In the genomic region with DNA sequence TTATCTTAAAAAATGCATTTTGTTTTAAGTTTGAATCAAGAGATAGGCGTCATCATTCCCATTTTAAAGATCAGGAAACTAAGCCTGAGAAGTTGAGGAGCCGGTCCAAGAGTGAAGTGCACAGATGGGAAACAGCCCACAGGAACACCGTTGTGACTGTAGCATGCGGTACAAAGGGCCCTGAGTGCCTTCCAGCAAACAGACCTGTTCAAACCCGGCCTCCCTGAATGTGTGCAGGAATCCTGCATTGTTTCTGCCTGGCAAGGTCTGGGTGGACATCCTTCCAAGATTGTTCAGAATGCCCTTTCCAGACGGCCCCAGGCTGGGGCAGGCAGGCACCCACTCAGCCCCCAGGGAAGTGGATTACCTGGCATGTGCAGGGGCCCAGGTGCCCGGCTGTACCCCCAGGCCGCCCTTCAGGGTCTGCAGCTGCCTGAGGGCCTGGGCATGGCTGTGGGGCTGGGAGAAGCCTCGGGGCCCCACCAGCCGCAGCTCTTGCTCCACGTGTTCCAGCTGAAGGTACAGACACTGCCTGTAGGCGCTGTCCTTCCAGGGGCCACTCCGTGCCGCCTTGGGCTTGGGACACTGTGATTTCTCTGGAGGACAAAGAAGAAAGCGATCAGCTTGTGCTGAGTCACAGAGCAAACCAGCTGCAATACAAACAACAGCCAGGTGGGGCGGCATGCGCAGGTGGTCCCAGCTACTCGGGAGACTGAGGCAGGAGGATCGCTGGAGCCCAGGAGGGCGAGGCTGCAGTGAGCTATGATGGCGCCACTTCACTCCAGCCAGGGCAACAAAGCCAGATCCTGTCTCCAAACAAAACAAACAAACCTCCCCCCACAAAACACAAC, we compare ENCODE assay signal across 1 cellular context.
TF ChIP-seq lines count a peak whose summit lies in the region.

No MANE protein-coding gene starts in this region.

TF ChIP-seq in GM23338, 12 proteins besides CTCF, POLR2A, EP300 and RAD21:
- TF ChIP-seq, protein P1, sequence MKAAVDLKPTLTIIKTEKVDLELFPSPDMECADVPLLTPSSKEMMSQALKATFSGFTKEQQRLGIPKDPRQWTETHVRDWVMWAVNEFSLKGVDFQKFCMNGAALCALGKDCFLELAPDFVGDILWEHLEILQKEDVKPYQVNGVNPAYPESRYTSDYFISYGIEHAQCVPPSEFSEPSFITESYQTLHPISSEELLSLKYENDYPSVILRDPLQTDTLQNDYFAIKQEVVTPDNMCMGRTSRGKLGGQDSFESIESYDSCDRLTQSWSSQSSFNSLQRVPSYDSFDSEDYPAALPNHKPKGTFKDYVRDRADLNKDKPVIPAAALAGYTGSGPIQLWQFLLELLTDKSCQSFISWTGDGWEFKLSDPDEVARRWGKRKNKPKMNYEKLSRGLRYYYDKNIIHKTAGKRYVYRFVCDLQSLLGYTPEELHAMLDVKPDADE (IDR thresholded peaks at IDR 0.05) = no peak
- TF ChIP-seq JUNB (IDR thresholded peaks at IDR 0.05; ENCODE audit: unreplicated experiment) = no peak
- no peak for TF ChIP-seq STAT1 (IDR thresholded peaks at IDR 0.05; ENCODE audit: unreplicated experiment)
- no peak for TF ChIP-seq NANOG (IDR thresholded peaks at IDR 0.05; ENCODE audit: borderline replicate concordance)
- TF ChIP-seq, protein P2, sequence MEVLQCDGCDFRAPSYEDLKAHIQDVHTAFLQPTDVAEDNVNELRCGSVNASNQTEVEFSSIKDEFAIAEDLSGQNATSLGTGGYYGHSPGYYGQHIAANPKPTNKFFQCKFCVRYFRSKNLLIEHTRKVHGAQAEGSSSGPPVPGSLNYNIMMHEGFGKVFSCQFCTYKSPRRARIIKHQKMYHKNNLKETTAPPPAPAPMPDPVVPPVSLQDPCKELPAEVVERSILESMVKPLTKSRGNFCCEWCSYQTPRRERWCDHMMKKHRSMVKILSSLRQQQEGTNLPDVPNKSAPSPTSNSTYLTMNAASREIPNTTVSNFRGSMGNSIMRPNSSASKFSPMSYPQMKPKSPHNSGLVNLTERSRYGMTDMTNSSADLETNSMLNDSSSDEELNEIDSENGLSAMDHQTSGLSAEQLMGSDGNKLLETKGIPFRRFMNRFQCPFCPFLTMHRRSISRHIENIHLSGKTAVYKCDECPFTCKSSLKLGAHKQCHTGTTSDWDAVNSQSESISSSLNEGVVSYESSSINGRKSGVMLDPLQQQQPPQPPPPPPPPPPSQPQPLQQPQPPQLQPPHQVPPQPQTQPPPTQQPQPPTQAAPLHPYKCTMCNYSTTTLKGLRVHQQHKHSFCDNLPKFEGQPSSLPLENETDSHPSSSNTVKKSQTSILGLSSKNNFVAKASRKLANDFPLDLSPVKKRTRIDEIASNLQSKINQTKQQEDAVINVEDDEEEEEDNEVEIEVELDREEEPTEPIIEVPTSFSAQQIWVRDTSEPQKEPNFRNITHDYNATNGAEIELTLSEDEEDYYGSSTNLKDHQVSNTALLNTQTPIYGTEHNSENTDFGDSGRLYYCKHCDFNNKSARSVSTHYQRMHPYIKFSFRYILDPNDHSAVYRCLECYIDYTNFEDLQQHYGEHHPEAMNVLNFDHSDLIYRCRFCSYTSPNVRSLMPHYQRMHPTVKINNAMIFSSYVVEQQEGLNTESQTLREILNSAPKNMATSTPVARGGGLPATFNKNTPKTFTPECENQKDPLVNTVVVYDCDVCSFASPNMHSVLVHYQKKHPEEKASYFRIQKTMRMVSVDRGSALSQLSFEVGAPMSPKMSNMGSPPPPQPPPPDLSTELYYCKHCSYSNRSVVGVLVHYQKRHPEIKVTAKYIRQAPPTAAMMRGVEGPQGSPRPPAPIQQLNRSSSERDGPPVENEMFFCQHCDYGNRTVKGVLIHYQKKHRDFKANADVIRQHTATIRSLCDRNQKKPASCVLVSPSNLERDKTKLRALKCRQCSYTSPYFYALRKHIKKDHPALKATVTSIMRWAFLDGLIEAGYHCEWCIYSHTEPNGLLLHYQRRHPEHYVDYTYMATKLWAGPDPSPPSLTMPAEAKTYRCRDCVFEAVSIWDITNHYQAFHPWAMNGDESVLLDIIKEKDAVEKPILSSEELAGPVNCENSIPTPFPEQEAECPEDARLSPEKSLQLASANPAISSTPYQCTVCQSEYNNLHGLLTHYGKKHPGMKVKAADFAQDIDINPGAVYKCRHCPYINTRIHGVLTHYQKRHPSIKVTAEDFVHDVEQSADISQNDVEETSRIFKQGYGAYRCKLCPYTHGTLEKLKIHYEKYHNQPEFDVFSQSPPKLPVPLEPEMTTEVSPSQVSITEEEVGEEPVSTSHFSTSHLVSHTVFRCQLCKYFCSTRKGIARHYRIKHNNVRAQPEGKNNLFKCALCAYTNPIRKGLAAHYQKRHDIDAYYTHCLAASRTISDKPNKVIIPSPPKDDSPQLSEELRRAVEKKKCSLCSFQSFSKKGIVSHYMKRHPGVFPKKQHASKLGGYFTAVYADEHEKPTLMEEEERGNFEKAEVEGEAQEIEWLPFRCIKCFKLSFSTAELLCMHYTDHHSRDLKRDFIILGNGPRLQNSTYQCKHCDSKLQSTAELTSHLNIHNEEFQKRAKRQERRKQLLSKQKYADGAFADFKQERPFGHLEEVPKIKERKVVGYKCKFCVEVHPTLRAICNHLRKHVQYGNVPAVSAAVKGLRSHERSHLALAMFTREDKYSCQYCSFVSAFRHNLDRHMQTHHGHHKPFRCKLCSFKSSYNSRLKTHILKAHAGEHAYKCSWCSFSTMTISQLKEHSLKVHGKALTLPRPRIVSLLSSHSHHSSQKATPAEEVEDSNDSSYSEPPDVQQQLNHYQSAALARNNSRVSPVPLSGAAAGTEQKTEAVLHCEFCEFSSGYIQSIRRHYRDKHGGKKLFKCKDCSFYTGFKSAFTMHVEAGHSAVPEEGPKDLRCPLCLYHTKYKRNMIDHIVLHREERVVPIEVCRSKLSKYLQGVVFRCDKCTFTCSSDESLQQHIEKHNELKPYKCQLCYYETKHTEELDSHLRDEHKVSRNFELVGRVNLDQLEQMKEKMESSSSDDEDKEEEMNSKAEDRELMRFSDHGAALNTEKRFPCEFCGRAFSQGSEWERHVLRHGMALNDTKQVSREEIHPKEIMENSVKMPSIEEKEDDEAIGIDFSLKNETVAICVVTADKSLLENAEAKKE (CRISPR knock-in tag; IDR thresholded peaks at IDR 0.05) = no peak
- no peak for TF ChIP-seq EZH2 (IDR thresholded peaks at IDR 0.05; ENCODE audit: low read depth, unreplicated experiment)
- TF ChIP-seq CREB1 (CRISPR knock-in tag; IDR thresholded peaks at IDR 0.05; ENCODE audit: low read depth) = no peak
- no peak for TF ChIP-seq POLR2AphosphoS5 (IDR thresholded peaks at IDR 0.05; ENCODE audit: low read depth)
- TF ChIP-seq EZH2phosphoT487 (IDR thresholded peaks at IDR 0.05; ENCODE audit: unreplicated experiment) = no peak
